11 cellular contexts compared by ENCODE assay signal in genomic region chr3:182716114-182716688, GRCh38.
DNase-seq lines count a peak whose midpoint lies in the region; ATAC-seq lines count a peak whose summit lies in the region.
"Had no signal": no experiment of that assay in that cellular context is flagged by ENCODE, and none has a peak within 500 bp of the region (broad histone marks: within the 10 kb centered on the region; RNA-seq: fewer than 3 reads in every experiment).

No MANE protein-coding gene starts in this region.

- H3K9me3 Mint-ChIP-seq in memory B cell = no peaks in the 10 kb centered on the region

- no peaks in the 10 kb centered on the region for H3K36me3 Mint-ChIP-seq in memory B cell

- peaks cover 2% of the 10 kb centered on the region for H3K27me3 Mint-ChIP-seq in memory B cell

- peaks cover 6% of the 10 kb centered on the region for H3K4me1 Mint-ChIP-seq in memory B cell

- H3K4me3 Mint-ChIP-seq in memory B cell = no peak overlapping the region

- DNase-seq in memory B cell (ENCODE audit: low spot score in 2 of 2) = no peak
- no peak for DNase-seq in activated CD4-positive, CD25-positive, alpha-beta regulatory T cell treated with anti-CD3 and anti-CD28 coated beads, Interleukin-2, amount 50 U/mL, for 72 hours
- DNase-seq in NCI-H187 (lab: John Stamatoyannopoulos, UW) = no peak
- DNase-seq in NCI-H1694 (lab: John Stamatoyannopoulos, UW) = no peak
- DNase-seq in inferior parietal cortex (ENCODE audit: extremely low spot score) = no peak
- DNase-seq: activated CD4-positive, CD25-positive, alpha-beta regulatory T cell; adrenal gland had no signal

- H3K27ac Mint-ChIP-seq in memory B cell = peak overlapping the region; percentile 42

- peak; percentile 52 for ATAC-seq in GM18907 (IDR thresholded peaks at IDR 0.05; ENCODE audit: unreplicated experiment)
- ATAC-seq in GM21529 (IDR thresholded peaks at IDR 0.05; ENCODE audit: unreplicated experiment) = peak; percentile 54
- peak; percentile 45 for ATAC-seq in HG03354 (IDR thresholded peaks at IDR 0.05; ENCODE audit: poor library complexity, severe bottlenecking, unreplicated experiment)
- ATAC-seq in memory B cell (ENCODE audit: low read depth) = no peak
- ATAC-seq: esophagus mucosa had no signal
